8 cellular contexts compared by ENCODE assay signal in the genomic region with DNA sequence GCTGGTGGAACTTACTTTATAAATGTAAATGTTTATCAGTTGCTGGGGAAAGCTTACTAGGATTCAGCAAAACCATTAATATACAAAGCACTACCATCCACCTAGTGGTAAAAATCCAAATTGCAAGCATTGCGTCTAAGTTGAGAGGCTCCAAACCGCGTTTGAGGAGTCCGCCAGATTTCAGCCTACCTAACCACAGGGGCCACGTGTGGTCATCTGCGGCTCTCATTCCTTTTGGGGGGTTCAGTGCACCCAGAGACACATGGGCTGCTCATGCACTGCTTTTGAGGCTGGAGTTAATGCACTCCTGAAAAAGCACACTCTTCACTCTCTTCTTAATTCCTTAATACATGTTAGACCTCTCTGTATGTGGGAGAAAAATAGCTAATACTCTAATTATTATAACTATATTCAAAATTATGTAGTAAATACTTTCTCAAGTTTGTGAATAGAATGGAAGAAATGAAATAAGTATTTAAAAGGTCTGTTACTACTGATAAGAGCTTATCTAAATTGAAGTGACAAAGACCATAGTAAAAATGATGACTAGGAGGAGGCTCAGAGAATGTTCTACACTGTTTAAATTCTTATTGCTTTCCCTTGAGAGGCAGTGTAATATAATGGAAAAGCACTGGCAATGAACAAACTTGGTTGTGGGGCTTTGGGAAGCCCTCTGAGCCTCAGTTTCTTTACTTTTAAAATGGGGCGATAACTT. TPM values are rescaled to one million over a fixed set of nuclear protein-coding genes. Genes with fewer than 3 reads are reported as not detected.
DNase-seq lines count a peak whose midpoint lies in the region; ATAC-seq, FAIRE-seq and TF ChIP-seq lines count a peak whose summit lies in the region.

No MANE protein-coding gene starts in this region.

- in situ Hi-C loops in SK-MEL-5 (cut with HindIII; ENCODE audit: low pct_unique_long_range_greater_than_20kb, low sequenced_read_pairs), result no loop called here
- in situ Hi-C loops in K562 (cut with MboI), result no loop called here

- no peak overlapping the region for H3K9ac ChIP-seq in K562 (ENCODE audit: insufficient read depth in 1 of 2, low read depth in 2 of 2, low read length in 2 of 2)

- ATAC-seq in A549 (peak; percentile 76 to 92), K562 (peak; percentile 86), omental fat pad (ENCODE audit: low FRiP score) (no peak)

- H3K27me3 ChIP-seq in K562 (ENCODE audit: control insufficient read depth in 2 of 2, insufficient read depth in 2 of 2, low read length in 2 of 2) (no peaks in the 10 kb centered on the region), spleen (replicated peaks in 1 of 7) (peaks cover 0 to 9% (median 0%) of the 10 kb centered on the region in 7 donors)

- intact Hi-C loops in K562 (cut with micrococcal nuclease), result loop anchor here (2.0 to 5.0 kb wide), 2 partner anchors 39 to 89 kb away; a partner anchor contains a TSS
- intact Hi-C loops in spleen (cut with DNase I; ENCODE audit: low total_unique reads), result loop anchor here (5.0 kb wide), 1 partner anchor 89 kb away; no protein-coding TSS in a partner anchor

- BruUV-seq in K562 (replicated peaks; lab: Mats Ljungman, UMichigan), result no TSS peak

- H3K4me2 ChIP-seq in A549, result peak overlapping the region; percentile 80
- peak overlapping the region; percentile 59 for H3K4me2 ChIP-seq in K562 (ENCODE audit: insufficient read depth, low read length)

- no peak for TF ChIP-seq EP300 in A549 (IDR thresholded peaks at IDR 0.05)
- peak; percentile 25; the same call in 1 of the 2 replicates for TF ChIP-seq EP300 in K562 (IDR thresholded peaks at IDR 0.05; ENCODE audit: low read length)

- DNase-seq in A549 (ENCODE audit: low read depth in 1 of 2, low spot score in 1 of 2) (peak; percentile 79 to 80), GM12865 (ENCODE audit: low read depth) (peak; percentile 83), SK-MEL-5 (ENCODE audit: low read depth, low spot score) (peak; percentile 89), K562 (ENCODE audit: extremely low read depth in 1 of 4, low spot score in 3 of 4) (peak; percentile 65 to 86 (median 70)), iPS-NIHi11 (ENCODE audit: low spot score) (peak; percentile 83), spleen (no peak), omental fat pad (ENCODE audit: low spot score) (no peak)

- TF ChIP-seq POLR2A in A549 (IDR thresholded peaks at IDR 0.05; ENCODE audit: low read length) (no peak), K562 (conservative IDR thresholded peaks at IDR 0.05) (no peak), spleen (IDR thresholded peaks at IDR 0.05) (no peak)

- TF ChIP-seq RAD21 in A549 (conservative IDR thresholded peaks at IDR 0.05 in 1 of 2, IDR thresholded peaks at IDR 0.05 in 1 of 2), result peak; percentile 67
- TF ChIP-seq RAD21 in K562 (CRISPR knock-in tag; conservative IDR thresholded peaks at IDR 0.05 in 1 of 2, IDR thresholded peaks at IDR 0.05 in 1 of 2), result peak in 1 of 2 experiments; percentile 62; a peak in 3 of 4 replicates

- H3K9me3 ChIP-seq in A549 (no peaks in the 10 kb centered on the region), K562 (replicated peaks; ENCODE audit: control insufficient read depth, insufficient read depth, low read depth, low read length) (no peaks in the 10 kb centered on the region), spleen (no peaks in the 10 kb centered on the region)

- no peaks in the 10 kb centered on the region for H4K20me1 ChIP-seq in K562 (replicated peaks; ENCODE audit: control insufficient read depth, insufficient read depth, low read length)

- CTCF ChIA-PET in A549 (lab: Yijun Ruan, JAX) (interaction anchor here (0.5 to 4.5 kb wide), 37 partner anchors 9 to 1053 kb away, joined by 3 to 31 read pairs (median 4); a partner anchor contains a TSS), K562 (lab: Yijun Ruan, JAX; ENCODE audit: low intra/inter-chr PET ratio) (interaction anchor here (0.8 to 1.1 kb wide), 3 partner anchors 9 to 89 kb away, joined by 3 to 5 read pairs (median 3); no protein-coding TSS in a partner anchor)

- POLR2A ChIA-PET in A549 (lab: Yijun Ruan, JAX) (interaction anchor here (2.2 kb wide), 1 partner anchor 42 kb away, joined by 15 read pairs; a partner anchor contains a TSS), K562 (lab: Yijun Ruan, JAX) (interaction anchor here (1.0 to 1.1 kb wide), 2 partner anchors 9 to 10 kb away, joined by 3 read pairs; no protein-coding TSS in a partner anchor)

- WGBS in A549 (ENCODE audit: missing lambda C conversion rate), result 16% methylated on average over 7 of the region's 7 CpGs
- 15% methylated on average over 7 of the region's 7 CpGs for WGBS in K562 (ENCODE audit: insufficient coverage, low coverage, missing lambda C conversion rate)
- WGBS in spleen, 5 donors, result 12 to 15% (median 14%) methylated on average over 7 of the region's 7 CpGs

- H3K9me1 ChIP-seq in K562 (ENCODE audit: control insufficient read depth, insufficient read depth, low read length), result no peaks in the 10 kb centered on the region

- FAIRE-seq in A549 (lab: Jason Lieb, UNC) (no peak), K562 (lab: Jason Lieb, UNC) (peak; percentile 75)

- H3K4me3 ChIP-seq in A549, result no peak overlapping the region
- H3K4me3 ChIP-seq in GM12865 (ENCODE audit: low read depth, low read length), result peak overlapping the region; percentile 13
- H3K4me3 ChIP-seq in K562, result no peak overlapping the region
- H3K4me3 ChIP-seq in spleen, result peak overlapping the region in 1 of 8 donors; percentile 38

- peak overlapping the region; percentile 30; the same call in 1 of the 2 replicates for H2AFZ ChIP-seq in K562 (ENCODE audit: low read depth, low read length)

- H3K4me1 ChIP-seq in A549, result 0 out of 3 replicates have a peak, but pooled peaks cover 5% of the 10 kb centered on the region
- H3K4me1 ChIP-seq in K562 (replicated peaks in 1 of 2; ENCODE audit: control insufficient read depth in 2 of 2, insufficient read depth in 2 of 2, low read length in 2 of 2), result peaks cover 0 to 26% of the 10 kb centered on the region in 2 experiments; a peak in 3 of 5 replicates
- H3K4me1 ChIP-seq in spleen, result peaks cover 0 to 12% (median 10%) of the 10 kb centered on the region in 6 donors

- no peak overlapping the region for H3K27ac ChIP-seq in A549
- no peak overlapping the region for H3K27ac ChIP-seq in K562 (ENCODE audit: extremely low read depth, low read depth, low read length)
- H3K27ac ChIP-seq in spleen, result no peak overlapping the region

- TF ChIP-seq CTCF in A549 (IDR thresholded peaks at IDR 0.05), result peak; percentile 68
- TF ChIP-seq CTCF in GM12865 (IDR thresholded peaks at IDR 0.05; ENCODE audit: insufficient read depth, low read depth, low read length, missing control alignments), result peak; percentile 70
- TF ChIP-seq CTCF in LNCAP (IDR thresholded peaks at IDR 0.05), result peak; percentile 69
- TF ChIP-seq CTCF in K562 (IDR thresholded peaks at IDR 0.05 in 2 of 3, conservative IDR thresholded peaks at IDR 0.05 in 1 of 3; ENCODE audit: insufficient read depth in 2 of 3, low read depth in 1 of 3, low read length in 3 of 3), result peak; percentile 46 to 79 (median 74); a peak in 5 of 6 replicates
- peak; percentile 53 to 86 (median 78) for TF ChIP-seq CTCF in spleen (IDR thresholded peaks at IDR 0.05 in 8 of 11, conservative IDR thresholded peaks at IDR 0.05 in 3 of 11)
- peak in 1 of 3 donors; percentile 53 for TF ChIP-seq CTCF in omental fat pad (IDR thresholded peaks at IDR 0.05)

- no peaks in the 10 kb centered on the region for H3K79me2 ChIP-seq in K562 (ENCODE audit: control insufficient read depth, insufficient read depth, low read length)

- H3K36me3 ChIP-seq in K562 (ENCODE audit: control insufficient read depth, insufficient read depth, low read length), result no peaks in the 10 kb centered on the region
- H3K36me3 ChIP-seq in spleen, result no peaks in the 10 kb centered on the region

RNA-seq across cellular contexts. Expression of a gene that starts 41.4 kb away (rescaled TPM):
- polyA plus RNA-seq in A549 (2011; rRNA removed) (0.09 and 0.21 TPM in 2 replicates), A549 (2017; fragmentation: RNase III; extraction: RNeasy Plus Mini Kit Qiagen cat#74134 plus additional on column Dnase treatment) (0.12 to 0.16 TPM in 2 of 3 replicates, not detected in the other), K562 (2011; rRNA removed) (not detected in 2 replicates), K562 (2014; fragmentation: Illumina TruSeq; extraction: Trizol) (not detected in 2 replicates), K562 (2014; fragmentation: Nextera tagmentation; extraction: Ambion mirVana) (not detected), K562 (2014; rRNA removed) (not detected in 2 replicates), spleen (under 1 TPM; 0.16 to 0.33 (median 0.24) TPM)
- not detected in 2 replicates for polyA plus RNA-seq in A549 (2012; cell fraction: cytosol; rRNA removed)
- polyA plus RNA-seq in A549 (2012; cell fraction: nucleus; rRNA removed), result not detected in 2 replicates
- polyA minus RNA-seq in A549 (2011; rRNA and poly(A)+ RNA removed), result not detected in 2 replicates
- total RNA-seq in SK-MEL-5 (2014; rRNA removed; shearing (Covaris generic)), result 0.37 TPM in 1 of 2 replicates, not detected in the other
- polyA plus RNA-seq in SK-MEL-5 (2015; cell fraction: cytosol; rRNA removed), result not detected in 2 replicates
- not detected in 2 replicates for polyA plus RNA-seq in SK-MEL-5 (2015; cell fraction: nucleus; rRNA removed)
- total RNA-seq in K562 (2011; cell fraction: chromatin; rRNA removed; ENCODE audit: low replicate concordance), result not detected in 2 replicates
- not detected in 2 replicates for total RNA-seq in K562 (2011; cell fraction: nucleolus; rRNA removed)
- total RNA-seq in K562 (2011; cell fraction: nucleoplasm; rRNA removed), result not detected in 2 replicates
- total RNA-seq in K562 (2014; rRNA removed) (not detected in 2 replicates), K562 (2014; rRNA removed; fragmentation: Illumina TruSeq; extraction: Trizol) (not detected in 2 replicates), K562 (2015; rRNA removed; fragmentation: Illumina TruSeq; extraction: Trizol) (not detected in 2 replicates), K562 (2021) (not detected in 2 replicates), spleen (not detected), omental fat pad (not detected)
- not detected in 2 replicates for polyA plus RNA-seq in K562 (2011; cell fraction: cytosol; rRNA removed)
- not detected in 2 replicates for polyA plus RNA-seq in K562 (2011; cell fraction: nucleus; rRNA removed)
- not detected in 2 replicates for polyA plus RNA-seq in K562 (2012)
- polyA minus RNA-seq in K562 (2011; rRNA and poly(A)+ RNA removed), result not detected in 2 replicates
- not detected in 2 replicates for polyA minus RNA-seq in K562 (2011; cell fraction: cytosol; rRNA and poly(A)+ RNA removed)
- not detected in 2 replicates for polyA minus RNA-seq in K562 (2011; cell fraction: nucleus; rRNA and poly(A)+ RNA removed)

RNA-seq across cellular contexts. Expression of a gene that starts 41.4 kb away (rescaled TPM):
- polyA plus RNA-seq in A549 (2011; rRNA removed), result 24.0 and 29.1 TPM in 2 replicates
- polyA plus RNA-seq in A549 (2012; cell fraction: cytosol; rRNA removed), result 13.9 and 18.3 TPM in 2 replicates
- 31.9 and 38.3 TPM in 2 replicates for polyA plus RNA-seq in A549 (2012; cell fraction: nucleus; rRNA removed)
- polyA plus RNA-seq in A549 (2017; fragmentation: RNase III; extraction: RNeasy Plus Mini Kit Qiagen cat#74134 plus additional on column Dnase treatment), result 15.2 to 15.5 TPM (median 15.4 TPM) in 3 replicates
- 68.8 and 72.2 TPM in 2 replicates for polyA minus RNA-seq in A549 (2011; rRNA and poly(A)+ RNA removed)
- 23.7 and 24.0 TPM in 2 replicates for total RNA-seq in SK-MEL-5 (2014; rRNA removed; shearing (Covaris generic))
- polyA plus RNA-seq in SK-MEL-5 (2015; cell fraction: cytosol; rRNA removed), result 18.1 and 20.4 TPM in 2 replicates
- polyA plus RNA-seq in SK-MEL-5 (2015; cell fraction: nucleus; rRNA removed), result 55.7 and 78.7 TPM in 2 replicates
- total RNA-seq in K562 (2011; cell fraction: chromatin; rRNA removed; ENCODE audit: low replicate concordance), result 33.6 and 49.3 TPM in 2 replicates
- 27.2 and 29.5 TPM in 2 replicates for total RNA-seq in K562 (2011; cell fraction: nucleolus; rRNA removed)
- total RNA-seq in K562 (2011; cell fraction: nucleoplasm; rRNA removed), result 38.5 and 44.9 TPM in 2 replicates
- total RNA-seq in K562 (2014; rRNA removed), result 11.8 and 12.5 TPM in 2 replicates
- total RNA-seq in K562 (2014; rRNA removed; fragmentation: Illumina TruSeq; extraction: Trizol), result 8.0 and 8.4 TPM in 2 replicates
- total RNA-seq in K562 (2015; rRNA removed; fragmentation: Illumina TruSeq; extraction: Trizol), result 9.6 and 10.5 TPM in 2 replicates
- total RNA-seq in K562 (2021), result 11.7 and 12.3 TPM in 2 replicates
- polyA plus RNA-seq in K562 (2011; rRNA removed), result 10.8 and 11.1 TPM in 2 replicates
- 10.2 and 14.6 TPM in 2 replicates for polyA plus RNA-seq in K562 (2011; cell fraction: cytosol; rRNA removed)
- polyA plus RNA-seq in K562 (2011; cell fraction: nucleus; rRNA removed), result 30.6 and 41.5 TPM in 2 replicates
- polyA plus RNA-seq in K562 (2012), result 6.1 and 11.9 TPM in 2 replicates
- polyA plus RNA-seq in K562 (2014; fragmentation: Illumina TruSeq; extraction: Trizol), result 7.4 and 8.2 TPM in 2 replicates
- 1 to 10 TPM; 1.5 TPM for polyA plus RNA-seq in K562 (2014; fragmentation: Nextera tagmentation; extraction: Ambion mirVana)
- polyA plus RNA-seq in K562 (2014; rRNA removed), result 9.6 and 14.3 TPM in 2 replicates
- 16.2 and 19.8 TPM in 2 replicates for polyA minus RNA-seq in K562 (2011; rRNA and poly(A)+ RNA removed)
- 5.9 and 10.0 TPM in 2 replicates for polyA minus RNA-seq in K562 (2011; cell fraction: cytosol; rRNA and poly(A)+ RNA removed)
- polyA minus RNA-seq in K562 (2011; cell fraction: nucleus; rRNA and poly(A)+ RNA removed), result 28.9 and 37.2 TPM in 2 replicates
- total RNA-seq in spleen, result 10 to 100 TPM; 13.1 to 24.9 (median 21.3) TPM
- polyA plus RNA-seq in spleen, result 1 to 10 TPM; 4.4 to 5.4 (median 4.6) TPM
- total RNA-seq in omental fat pad, result 10 to 100 TPM; 14.6 to 24.0 (median 21.5) TPM

Comparison
In these comparisons a context has a peak if more than half of its experiments do, and no peak if none do; other contexts are left out.
1. DNase-seq: peak in A549 (2 of 2), GM12865 (single experiment), SK-MEL-5 (single experiment), K562 (4 of 4) and iPS-NIHi11 (single experiment); none in spleen (single experiment) and omental fat pad (single experiment).